1 cellular context compared by ENCODE assay signal in the genomic region with DNA sequence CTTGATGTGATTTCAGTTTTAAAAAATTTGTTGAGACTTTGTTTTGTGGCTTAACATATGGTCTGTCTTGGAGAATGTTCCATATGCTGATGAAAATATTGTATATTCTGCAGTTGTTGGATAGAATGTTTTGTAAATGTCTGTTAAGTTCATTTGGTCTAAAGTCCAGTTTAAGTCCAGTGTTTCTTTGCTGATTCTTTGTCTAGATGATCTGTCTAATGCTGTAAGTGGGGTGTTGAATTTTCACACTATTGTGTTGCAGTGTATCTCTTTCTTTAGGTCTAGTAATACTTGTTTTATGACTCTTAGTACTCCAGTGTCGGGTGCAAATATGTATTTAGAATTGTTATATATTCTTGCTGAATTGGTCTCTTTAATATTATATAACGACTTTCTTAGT.
TF ChIP-seq lines count a peak whose summit lies in the region.

No MANE protein-coding gene starts in this region.

TF ChIP-seq in K562, 482 proteins besides CTCF, POLR2A, EP300 and RAD21:
- TF ChIP-seq ZNF175 (CRISPR knock-in tag; IDR thresholded peaks at IDR 0.05; ENCODE audit: low read depth): no peak
- TF ChIP-seq, protein P1, sequence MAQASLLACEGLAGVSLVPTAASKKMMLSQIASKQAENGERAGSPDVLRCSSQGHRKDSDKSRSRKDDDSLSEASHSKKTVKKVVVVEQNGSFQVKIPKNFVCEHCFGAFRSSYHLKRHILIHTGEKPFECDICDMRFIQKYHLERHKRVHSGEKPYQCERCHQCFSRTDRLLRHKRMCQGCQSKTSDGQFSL (CRISPR knock-in tag; IDR thresholded peaks at IDR 0.05): no peak
- TF ChIP-seq, protein P1 (tag; IDR thresholded peaks at IDR 0.05): no peak
- no peak for TF ChIP-seq TSC22D4 (tag; IDR thresholded peaks at IDR 0.05)
- TF ChIP-seq, protein P2, sequence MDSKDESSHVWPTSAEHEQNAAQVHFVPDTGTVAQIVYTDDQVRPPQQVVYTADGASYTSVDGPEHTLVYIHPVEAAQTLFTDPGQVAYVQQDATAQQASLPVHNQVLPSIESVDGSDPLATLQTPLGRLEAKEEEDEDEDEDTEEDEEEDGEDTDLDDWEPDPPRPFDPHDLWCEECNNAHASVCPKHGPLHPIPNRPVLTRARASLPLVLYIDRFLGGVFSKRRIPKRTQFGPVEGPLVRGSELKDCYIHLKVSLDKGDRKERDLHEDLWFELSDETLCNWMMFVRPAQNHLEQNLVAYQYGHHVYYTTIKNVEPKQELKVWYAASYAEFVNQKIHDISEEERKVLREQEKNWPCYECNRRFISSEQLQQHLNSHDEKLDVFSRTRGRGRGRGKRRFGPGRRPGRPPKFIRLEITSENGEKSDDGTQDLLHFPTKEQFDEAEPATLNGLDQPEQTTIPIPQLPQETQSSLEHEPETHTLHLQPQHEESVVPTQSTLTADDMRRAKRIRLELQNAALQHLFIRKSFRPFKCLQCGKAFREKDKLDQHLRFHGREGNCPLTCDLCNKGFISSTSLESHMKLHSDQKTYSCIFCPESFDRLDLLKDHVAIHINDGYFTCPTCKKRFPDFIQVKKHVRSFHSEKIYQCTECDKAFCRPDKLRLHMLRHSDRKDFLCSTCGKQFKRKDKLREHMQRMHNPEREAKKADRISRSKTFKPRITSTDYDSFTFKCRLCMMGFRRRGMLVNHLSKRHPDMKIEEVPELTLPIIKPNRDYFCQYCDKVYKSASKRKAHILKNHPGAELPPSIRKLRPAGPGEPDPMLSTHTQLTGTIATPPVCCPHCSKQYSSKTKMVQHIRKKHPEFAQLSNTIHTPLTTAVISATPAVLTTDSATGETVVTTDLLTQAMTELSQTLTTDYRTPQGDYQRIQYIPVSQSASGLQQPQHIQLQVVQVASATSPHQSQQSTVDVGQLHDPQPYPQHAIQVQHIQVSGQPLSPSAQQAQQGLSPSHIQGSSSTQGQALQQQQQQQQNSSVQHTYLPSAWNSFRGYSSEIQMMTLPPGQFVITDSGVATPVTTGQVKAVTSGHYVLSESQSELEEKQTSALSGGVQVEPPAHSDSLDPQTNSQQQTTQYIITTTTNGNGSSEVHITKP (IDR thresholded peaks at IDR 0.05; ENCODE audit: partially characterized antibody): no peak
- no peak for TF ChIP-seq STAT5B (CRISPR knock-in tag; IDR thresholded peaks at IDR 0.05)
- TF ChIP-seq MTA2 (IDR thresholded peaks at IDR 0.05; ENCODE audit: low read depth): no peak
- no peak for TF ChIP-seq HDGF (IDR thresholded peaks at IDR 0.05)
- no peak for TF ChIP-seq GTF2B (IDR thresholded peaks at IDR 0.05; ENCODE audit: extremely low read depth, insufficient read length)
- no peak for TF ChIP-seq ZNF583 (CRISPR knock-in tag; IDR thresholded peaks at IDR 0.05)
- TF ChIP-seq ETV1 (tag; conservative IDR thresholded peaks at IDR 0.05; ENCODE audit: low read depth): no peak
- TF ChIP-seq CHD1 (IDR thresholded peaks at IDR 0.05; ENCODE audit: low read length): no peak
- TF ChIP-seq ZBTB8A (IDR thresholded peaks at IDR 0.05; ENCODE audit: partially characterized antibody): no peak
- no peak for TF ChIP-seq SAFB2 (IDR thresholded peaks at IDR 0.05; ENCODE audit: borderline replicate concordance, low read depth, low read length, severe bottlenecking)
- TF ChIP-seq JUN (IDR thresholded peaks at IDR 0.05; ENCODE audit: borderline replicate concordance, low read depth, low read length): no peak
- TF ChIP-seq JUN (CRISPR knock-in tag; IDR thresholded peaks at IDR 0.05; ENCODE audit: borderline replicate concordance): no peak
- TF ChIP-seq POLR3G (IDR thresholded peaks at IDR 0.05; ENCODE audit: extremely low read depth, insufficient read length, insufficient replicate concordance): no peak
- TF ChIP-seq ZNF444 (CRISPR knock-in tag; IDR thresholded peaks at IDR 0.05): no peak
